22 cellular contexts compared by ENCODE assay signal in genomic region chr2:54593249-54593648, GRCh38.
A peak's percentile ranks its signal among the peaks of the same experiment; 100 is the strongest.
DNase-seq lines count a peak whose midpoint lies in the region; ATAC-seq lines count a peak whose summit lies in the region.
"Had no signal": no experiment of that assay in that cellular context is flagged by ENCODE, and none has a peak within 500 bp of the region (broad histone marks: within the 10 kb centered on the region; RNA-seq: fewer than 3 reads in every experiment).

No MANE protein-coding gene starts in this region.

- POLR2A ChIA-PET in activated CD4-positive, alpha-beta T cell treated with anti-CD3 and anti-CD28 coated beads, Interleukin-2, amount 10 ng/mL, durations not matched to agents 7 days and 5 days (lab: Charles Lee), result interaction anchor here (1.1 kb wide), 1 partner anchor 13 kb away, joined by 4 read pairs; no protein-coding TSS in a partner anchor
- POLR2A ChIA-PET in activated CD4-positive, alpha-beta memory T cell treated with anti-CD3 and anti-CD28 coated beads for 36 hours (lab: Charles Lee), result interaction anchor here (1.0 to 4.9 kb wide), 3 partner anchors 14 to 34 kb away, joined by 3 to 25 read pairs (median 4); no protein-coding TSS in a partner anchor

- no peak for ATAC-seq in CD4-positive, CD25-positive, alpha-beta regulatory T cell (ENCODE audit: low read depth in 2 of 2)
- ATAC-seq in naive B cell (ENCODE audit: low read depth in 2 of 2), result no peak
- ATAC-seq in HG03378 (IDR thresholded peaks at IDR 0.05; ENCODE audit: unreplicated experiment), result no peak
- ATAC-seq: A549 had no signal

- no peaks in the 10 kb centered on the region for H3K9me3 Mint-ChIP-seq in activated CD4-positive, alpha-beta T cell treated with anti-CD3 and anti-CD28 coated beads, Interleukin-2, amount 10 ng/mL, durations not matched to agents 7 days and 5 days
- H3K9me3 Mint-ChIP-seq in CD4-positive, CD25-positive, alpha-beta regulatory T cell, result no peaks in the 10 kb centered on the region
- no peaks in the 10 kb centered on the region for H3K9me3 Mint-ChIP-seq in activated CD4-positive, alpha-beta memory T cell treated with anti-CD3 and anti-CD28 coated beads for 36 hours
- no peaks in the 10 kb centered on the region for H3K9me3 Mint-ChIP-seq in naive B cell

- no peak for DNase-seq in activated CD4-positive, alpha-beta T cell treated with anti-CD3 and anti-CD28 coated beads, Interleukin-2, amount 10 ng/mL, durations not matched to agents 7 days and 5 days
- DNase-seq in activated CD4-positive, alpha-beta T cell treated with anti-CD3 and anti-CD28 coated beads for 48 hours, result no peak
- DNase-seq in CD4-positive, CD25-positive, alpha-beta regulatory T cell, result no peak
- no peak for DNase-seq in activated CD4-positive, alpha-beta memory T cell treated with anti-CD3 and anti-CD28 coated beads for 36 hours
- DNase-seq in naive B cell (no peak), posterior vena cava (ENCODE audit: low spot score) (no peak), GM23248 (no peak)
- DNase-seq: activated CD4-positive, CD25-positive, alpha-beta regulatory T cell treated with anti-CD3 and anti-CD28 coated beads, Interleukin-2, amount 50 U/mL, for 72 hours; activated naive CD4-positive, alpha-beta T cell; BE2C; DMS 273 treated with DMSO at 0.1 percent for 48 hours; erythroblast; foreskin melanocyte; NCI-H1092; NCI-H187 treated with DMSO at 0.1 percent for 48 hours; occipital lobe; SK-N-SH; stimulated activated CD4-positive, alpha-beta T cell treated with anti-CD3 and anti-CD28 coated beads, Interleukin-4, amount 100 ng/mL, for 24 hours; upper lobe of left lung had no signal

- no peaks in the 10 kb centered on the region for H3K27me3 ChIP-seq in CD4-positive, CD25-positive, alpha-beta regulatory T cell (ENCODE audit: control insufficient read depth, insufficient read depth, low read length)
- no peaks in the 10 kb centered on the region for H3K27me3 ChIP-seq in GM23248 (replicated peaks; ENCODE audit: insufficient read depth)
- H3K27me3 ChIP-seq: BE2C, hepatocyte, upper lobe of left lung had no signal

- H3K27me3 Mint-ChIP-seq in activated CD4-positive, alpha-beta T cell treated with anti-CD3 and anti-CD28 coated beads, Interleukin-2, amount 10 ng/mL, durations not matched to agents 7 days and 5 days, result no peaks in the 10 kb centered on the region
- H3K27me3 Mint-ChIP-seq in CD4-positive, CD25-positive, alpha-beta regulatory T cell, result no peaks in the 10 kb centered on the region
- no peaks in the 10 kb centered on the region for H3K27me3 Mint-ChIP-seq in activated CD4-positive, alpha-beta memory T cell treated with anti-CD3 and anti-CD28 coated beads for 36 hours
- no peaks in the 10 kb centered on the region for H3K27me3 Mint-ChIP-seq in naive B cell

- H3K4me3 Mint-ChIP-seq in activated CD4-positive, alpha-beta T cell treated with anti-CD3 and anti-CD28 coated beads, Interleukin-2, amount 10 ng/mL, durations not matched to agents 7 days and 5 days, result no peak overlapping the region
- peak overlapping the region in 3 of 4 donors; percentile 6 to 80 (median 7) for H3K4me3 Mint-ChIP-seq in CD4-positive, CD25-positive, alpha-beta regulatory T cell
- no peak overlapping the region for H3K4me3 Mint-ChIP-seq in activated CD4-positive, alpha-beta memory T cell treated with anti-CD3 and anti-CD28 coated beads for 36 hours
- peak overlapping the region in 6 of 8 donors; percentile 0 to 72 (median 32) for H3K4me3 Mint-ChIP-seq in naive B cell

- H3K9ac ChIP-seq in GM23248, result no peak overlapping the region
- H3K9ac ChIP-seq: SK-N-SH had no signal

- peaks cover 82% of the 10 kb centered on the region for H3K4me1 ChIP-seq in CD4-positive, CD25-positive, alpha-beta regulatory T cell (ENCODE audit: control insufficient read depth, insufficient read depth, low read length, poor library complexity, severe bottlenecking)
- H3K4me1 ChIP-seq in GM23248 (ENCODE audit: insufficient read depth), result no peaks in the 10 kb centered on the region

- no peaks in the 10 kb centered on the region for H3K36me3 ChIP-seq in CD4-positive, CD25-positive, alpha-beta regulatory T cell (ENCODE audit: control insufficient read depth, insufficient read depth, low read length)
- no peaks in the 10 kb centered on the region for H3K36me3 ChIP-seq in GM23248 (ENCODE audit: low read depth)
- H3K36me3 ChIP-seq: BE2C had no signal

- H4K20me1 ChIP-seq in GM23248 (ENCODE audit: insufficient read depth), result peaks cover 15% of the 10 kb centered on the region; the same call in 1 of the 2 replicates

- no peaks in the 10 kb centered on the region for H3K9me2 ChIP-seq in GM23248 (ENCODE audit: insufficient read depth)
- H3K9me2 ChIP-seq: SK-N-SH had no signal

- in situ Hi-C loops in GM23248 (cut with MboI), result no loop called here

- intact Hi-C loops in activated CD4-positive, alpha-beta memory T cell treated with anti-CD3 and anti-CD28 coated beads for 36 hours (cut with micrococcal nuclease), result no loop called here
- intact Hi-C loops in posterior vena cava (cut with DNase I), result no loop called here

- no peak overlapping the region for H3K4me3 ChIP-seq in CD4-positive, CD25-positive, alpha-beta regulatory T cell (ENCODE audit: low read depth, low read length)
- H3K4me3 ChIP-seq in GM23248, result no peak overlapping the region
- H3K4me3 ChIP-seq: A549, hepatocyte, upper lobe of left lung had no signal

- peaks cover 49% of the 10 kb centered on the region for H3K36me3 Mint-ChIP-seq in activated CD4-positive, alpha-beta T cell treated with anti-CD3 and anti-CD28 coated beads, Interleukin-2, amount 10 ng/mL, durations not matched to agents 7 days and 5 days (ENCODE audit: low read depth)
- peaks cover 21% of the 10 kb centered on the region for H3K36me3 Mint-ChIP-seq in CD4-positive, CD25-positive, alpha-beta regulatory T cell
- H3K36me3 Mint-ChIP-seq in activated CD4-positive, alpha-beta memory T cell treated with anti-CD3 and anti-CD28 coated beads for 36 hours, result no peaks in the 10 kb centered on the region
- peaks cover 0 to 6% of the 10 kb centered on the region in 2 donors for H3K36me3 Mint-ChIP-seq in naive B cell

- H2AFZ ChIP-seq in GM23248, result no peak overlapping the region
- H2AFZ ChIP-seq: hepatocyte had no signal

- H3K27ac Mint-ChIP-seq in activated CD4-positive, alpha-beta T cell treated with anti-CD3 and anti-CD28 coated beads, Interleukin-2, amount 10 ng/mL, durations not matched to agents 7 days and 5 days, result peak overlapping the region; percentile 32
- peak overlapping the region; percentile 82 to 90 (median 83) for H3K27ac Mint-ChIP-seq in CD4-positive, CD25-positive, alpha-beta regulatory T cell
- H3K27ac Mint-ChIP-seq in activated CD4-positive, alpha-beta memory T cell treated with anti-CD3 and anti-CD28 coated beads for 36 hours, result peak overlapping the region; percentile 50
- peak overlapping the region in 4 of 6 donors; percentile 76 to 88 (median 85) for H3K27ac Mint-ChIP-seq in naive B cell

- peaks cover 83% of the 10 kb centered on the region for H3K4me1 Mint-ChIP-seq in activated CD4-positive, alpha-beta T cell treated with anti-CD3 and anti-CD28 coated beads, Interleukin-2, amount 10 ng/mL, durations not matched to agents 7 days and 5 days
- H3K4me1 Mint-ChIP-seq in CD4-positive, CD25-positive, alpha-beta regulatory T cell, result peaks cover 59 to 98% (median 65%) of the 10 kb centered on the region in 4 donors
- peaks cover 85% of the 10 kb centered on the region for H3K4me1 Mint-ChIP-seq in activated CD4-positive, alpha-beta memory T cell treated with anti-CD3 and anti-CD28 coated beads for 36 hours (ENCODE audit: low read depth)
- H3K4me1 Mint-ChIP-seq in naive B cell, result peaks cover 71 to 97% (median 89%) of the 10 kb centered on the region in 3 donors

- H3F3A ChIP-seq in GM23248 (ENCODE audit: insufficient read depth), result no peaks in the 10 kb centered on the region

- CTCF ChIA-PET in activated CD4-positive, alpha-beta T cell treated with anti-CD3 and anti-CD28 coated beads, Interleukin-2, amount 10 ng/mL, durations not matched to agents 7 days and 5 days (lab: Charles Lee), result interaction anchor here (1.9 to 2.2 kb wide), 2 partner anchors 31 to 34 kb away, joined by 5 to 9 read pairs; no protein-coding TSS in a partner anchor
- CTCF ChIA-PET in activated CD4-positive, alpha-beta memory T cell treated with anti-CD3 and anti-CD28 coated beads for 36 hours (lab: Charles Lee), result interaction anchor here (1.1 kb wide), 1 partner anchor 35 kb away, joined by 5 read pairs; no protein-coding TSS in a partner anchor

- 90 to 98% methylated on average over 4 of the region's 4 CpGs for WGBS in GM23248 (ENCODE audit: low coverage in 1 of 2, low lambda C conversion rate in 2 of 2, missing lambda C conversion rate in 2 of 2), 2 experiments

- no peak overlapping the region for H3K4me2 ChIP-seq in GM23248 (ENCODE audit: unreplicated experiment)
- H3K4me2 ChIP-seq: A549, hepatocyte, SK-N-SH had no signal

- peaks cover 99% of the 10 kb centered on the region for H3K79me2 ChIP-seq in GM23248 (ENCODE audit: insufficient read depth)

- H3K27ac ChIP-seq in CD4-positive, CD25-positive, alpha-beta regulatory T cell (ENCODE audit: insufficient read depth, low read length, poor library complexity, severe bottlenecking), result no peak overlapping the region
- H3K27ac ChIP-seq in GM23248, result no peak overlapping the region
- H3K27ac ChIP-seq: hepatocyte had no signal

- H3K9me3 ChIP-seq in CD4-positive, CD25-positive, alpha-beta regulatory T cell (ENCODE audit: control insufficient read depth in 2 of 2, low read length in 2 of 2), result no peaks in the 10 kb centered on the region
- no peaks in the 10 kb centered on the region for H3K9me3 ChIP-seq in GM23248 (ENCODE audit: low read depth)
- H3K9me3 ChIP-seq: A549, BE2C, SK-N-SH, upper lobe of left lung had no signal

Comparison
In these comparisons a context has a peak if more than half of its experiments do, and no peak if none do; other contexts are left out.
1. H3K27ac Mint-ChIP-seq: peak in every context shown above with its lines; median percentile 85 in naive B cell; 83 in CD4-positive, CD25-positive, alpha-beta regulatory T cell; 50 in activated CD4-positive, alpha-beta memory T cell treated with anti-CD3 and anti-CD28 coated beads for 36 hours; 32 in activated CD4-positive, alpha-beta T cell treated with anti-CD3 and anti-CD28 coated beads, Interleukin-2, amount 10 ng/mL, durations not matched to agents 7 days and 5 days.
2. H3K4me3 Mint-ChIP-seq: peak in CD4-positive, CD25-positive, alpha-beta regulatory T cell (3 of 4) and naive B cell (6 of 8); none in activated CD4-positive, alpha-beta T cell treated with anti-CD3 and anti-CD28 coated beads, Interleukin-2, amount 10 ng/mL, durations not matched to agents 7 days and 5 days (single experiment) and activated CD4-positive, alpha-beta memory T cell treated with anti-CD3 and anti-CD28 coated beads for 36 hours (single experiment).